In the genomic region with DNA sequence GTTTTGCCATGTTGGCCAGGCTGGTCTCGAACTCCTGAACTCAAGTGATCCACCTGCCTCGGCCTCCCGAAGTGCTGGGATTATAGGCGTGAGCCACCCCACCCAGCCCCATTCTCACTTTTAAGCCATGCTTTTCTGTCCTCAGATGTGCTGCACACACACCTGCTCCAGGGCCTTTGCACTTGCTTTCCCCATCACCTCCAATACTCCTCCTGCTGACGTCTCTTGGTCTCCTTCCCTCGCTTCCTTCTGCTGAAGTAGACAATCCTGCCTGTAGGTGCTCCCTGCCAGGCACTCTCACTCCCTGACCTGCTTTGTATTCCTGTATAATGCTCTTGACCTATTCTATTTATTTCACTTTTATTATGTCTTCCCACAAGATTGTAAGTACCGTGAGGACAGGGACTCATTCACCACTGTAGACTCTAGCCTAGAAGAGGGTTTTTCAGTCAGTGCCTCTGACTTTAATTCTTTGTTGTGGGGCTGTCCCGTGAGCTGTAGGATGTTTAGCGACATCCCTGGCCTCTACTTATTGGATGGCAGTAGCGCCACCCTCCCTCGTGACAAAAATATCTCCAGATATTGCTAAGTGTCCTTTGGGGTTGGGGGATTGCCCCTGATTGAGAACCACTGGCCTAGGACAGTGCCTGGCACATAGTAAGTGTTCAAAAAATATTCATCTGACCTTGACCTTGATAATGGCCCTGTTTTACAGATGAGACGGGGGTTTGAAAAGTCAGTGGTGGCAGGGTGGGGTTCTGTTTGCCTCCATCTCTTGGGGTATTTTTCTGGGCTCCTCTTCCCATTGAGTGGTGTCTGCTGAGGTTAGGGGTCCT, we compare ENCODE assay signal across 15 cellular contexts. TPM values are rescaled to one million over a fixed set of nuclear protein-coding genes. Genes with fewer than 3 reads are reported as not detected.
DNase-seq lines count a peak whose midpoint lies in the region; ATAC-seq lines count a peak whose summit lies in the region.
"Had no signal": no experiment of that assay in that cellular context is flagged by ENCODE, and none has a peak within 500 bp of the region (broad histone marks: within the 10 kb centered on the region; RNA-seq: fewer than 3 reads in every experiment).

No MANE protein-coding gene starts in this region.

- peak overlapping the region; percentile 80 for H3K4me3 Mint-ChIP-seq in activated T-cell treated with anti-CD3 and anti-CD28 coated beads, Interleukin-2, amount 50 U/mL, for 4 hours
- peak overlapping the region; percentile 45 to 92 (median 60) for H3K4me3 Mint-ChIP-seq in T-cell
- H3K4me3 Mint-ChIP-seq in dendritic cell treated with granulocyte-macrophage colony-stimulating factor and Interleukin-4, amounts not matched to agents 40 ng/mL and 50 ng/mL, for 4 days = peak overlapping the region; percentile 49
- H3K4me3 Mint-ChIP-seq in stimulated activated effector memory CD8-positive, alpha-beta T cell treated with anti-CD3 and anti-CD28 coated beads, Interleukin-12 subunit alpha, Interleukin-12 subunit beta, amount 100 ng/mL, for 72 hours = peak overlapping the region; percentile 100
- H3K4me3 Mint-ChIP-seq: type B pancreatic cell had no signal

- H3K27ac Mint-ChIP-seq in T-cell = peak overlapping the region; percentile 90 to 96
- H3K27ac Mint-ChIP-seq in dendritic cell treated with granulocyte-macrophage colony-stimulating factor and Interleukin-4, amounts not matched to agents 40 ng/mL and 50 ng/mL, for 4 days = peak overlapping the region; percentile 78
- H3K27ac Mint-ChIP-seq in stimulated activated effector memory CD8-positive, alpha-beta T cell treated with anti-CD3 and anti-CD28 coated beads, Interleukin-12 subunit alpha, Interleukin-12 subunit beta, amount 100 ng/mL, for 72 hours = peak overlapping the region; percentile 100
- H3K27ac Mint-ChIP-seq: type B pancreatic cell had no signal

- no peaks in the 10 kb centered on the region for H3K27me3 Mint-ChIP-seq in activated T-cell treated with anti-CD3 and anti-CD28 coated beads, Interleukin-2, amount 50 U/mL, for 4 hours (ENCODE audit: low read depth)
- no peaks in the 10 kb centered on the region for H3K27me3 Mint-ChIP-seq in T-cell
- H3K27me3 Mint-ChIP-seq in dendritic cell treated with granulocyte-macrophage colony-stimulating factor and Interleukin-4, amounts not matched to agents 40 ng/mL and 50 ng/mL, for 4 days = no peaks in the 10 kb centered on the region

- H3K4me1 Mint-ChIP-seq in activated T-cell treated with anti-CD3 and anti-CD28 coated beads, Interleukin-2, amount 50 U/mL, for 4 hours (ENCODE audit: low read depth) = peaks cover 85% of the 10 kb centered on the region
- peaks cover 74 to 87% (median 85%) of the 10 kb centered on the region in 3 donors for H3K4me1 Mint-ChIP-seq in T-cell
- peaks cover 94% of the 10 kb centered on the region for H3K4me1 Mint-ChIP-seq in dendritic cell treated with granulocyte-macrophage colony-stimulating factor and Interleukin-4, amounts not matched to agents 40 ng/mL and 50 ng/mL, for 4 days (ENCODE audit: low read depth)
- H3K4me1 Mint-ChIP-seq in stimulated activated effector memory CD8-positive, alpha-beta T cell treated with anti-CD3 and anti-CD28 coated beads, Interleukin-12 subunit alpha, Interleukin-12 subunit beta, amount 100 ng/mL, for 72 hours = peaks cover 85% of the 10 kb centered on the region

- peaks cover 38% of the 10 kb centered on the region for H3K36me3 Mint-ChIP-seq in activated T-cell treated with anti-CD3 and anti-CD28 coated beads, Interleukin-2, amount 50 U/mL, for 4 hours (ENCODE audit: insufficient read depth)
- H3K36me3 Mint-ChIP-seq in T-cell = peaks cover 20% of the 10 kb centered on the region
- peaks cover 73% of the 10 kb centered on the region for H3K36me3 Mint-ChIP-seq in dendritic cell treated with granulocyte-macrophage colony-stimulating factor and Interleukin-4, amounts not matched to agents 40 ng/mL and 50 ng/mL, for 4 days (ENCODE audit: low read depth)
- peaks cover 96% of the 10 kb centered on the region for H3K36me3 Mint-ChIP-seq in stimulated activated effector memory CD8-positive, alpha-beta T cell treated with anti-CD3 and anti-CD28 coated beads, Interleukin-12 subunit alpha, Interleukin-12 subunit beta, amount 100 ng/mL, for 72 hours
- H3K36me3 Mint-ChIP-seq: type B pancreatic cell had no signal

- CTCF ChIA-PET in T-cell (lab: Charles Lee) = no interaction called here

- DNase-seq in activated T-cell treated with anti-CD3 and anti-CD28 coated beads, Interleukin-2, amount 50 U/mL, for 4 hours = no peak
- no peak for DNase-seq in activated T-cell treated with anti-CD3 and anti-CD28 coated beads for 4 hours
- peak in 3 of 34 experiments; percentile 32 to 38 (median 37) for DNase-seq in T-cell
- no peak for DNase-seq in stimulated activated effector memory CD8-positive, alpha-beta T cell treated with anti-CD3 and anti-CD28 coated beads, Interleukin-12 subunit alpha, Interleukin-12 subunit beta, amount 100 ng/mL, for 72 hours (ENCODE audit: low spot score in 2 of 2)
- DNase-seq in GM03348 (ENCODE audit: low spot score) = no peak
- DNase-seq: brain microvascular endothelial cell, DMS 273 treated with DMSO at 0.1 percent for 48 hours, H7, mesendoderm, NCI-H345, PC-3 had no signal

- POLR2A ChIA-PET in T-cell (lab: Charles Lee) = interaction anchor here in 1 of 2 donors (0.9 kb wide), 1 partner anchor 24 kb away, joined by 5 read pairs; no protein-coding TSS in a partner anchor

- peak in 1 of 2 donors; percentile 10 for ATAC-seq in activated T-cell treated with anti-CD3 and anti-CD28 coated beads, Interleukin-2, amount 50 U/mL, for 4 hours
- no peak for ATAC-seq in T-cell (replicated peaks in 1 of 4)
- ATAC-seq in stimulated activated effector memory CD8-positive, alpha-beta T cell treated with anti-CD3 and anti-CD28 coated beads, Interleukin-12 subunit alpha, Interleukin-12 subunit beta, amount 100 ng/mL, for 72 hours = peak; percentile 65
- no peak for ATAC-seq in HG02884 (IDR thresholded peaks at IDR 0.05; ENCODE audit: unreplicated experiment)
- no peak for ATAC-seq in GM21786 (IDR thresholded peaks at IDR 0.05; ENCODE audit: unreplicated experiment)
- ATAC-seq: PC-3 had no signal

- peaks cover 5% of the 10 kb centered on the region for H3K9me3 Mint-ChIP-seq in activated T-cell treated with anti-CD3 and anti-CD28 coated beads, Interleukin-2, amount 50 U/mL, for 4 hours
- peaks cover 0 to 4% (median 0%) of the 10 kb centered on the region in 3 donors for H3K9me3 Mint-ChIP-seq in T-cell
- H3K9me3 Mint-ChIP-seq in dendritic cell treated with granulocyte-macrophage colony-stimulating factor and Interleukin-4, amounts not matched to agents 40 ng/mL and 50 ng/mL, for 4 days = no peaks in the 10 kb centered on the region
- peaks cover 3% of the 10 kb centered on the region for H3K9me3 Mint-ChIP-seq in stimulated activated effector memory CD8-positive, alpha-beta T cell treated with anti-CD3 and anti-CD28 coated beads, Interleukin-12 subunit alpha, Interleukin-12 subunit beta, amount 100 ng/mL, for 72 hours
- H3K9me3 Mint-ChIP-seq: type B pancreatic cell had no signal

- intact Hi-C loops in dendritic cell treated with granulocyte-macrophage colony-stimulating factor and Interleukin-4, amounts not matched to agents 40 ng/mL and 50 ng/mL, for 4 days (cut with micrococcal nuclease) = no loop called here

RNA-seq across cellular contexts. Expression of a gene that starts 4.6 kb away (rescaled TPM):
- total RNA-seq in activated T-cell treated with anti-CD3 and anti-CD28 coated beads, Interleukin-2, amount 50 U/mL, for 4 hours = 100 to 1,000 TPM; 218 to 255 (median 229) TPM
- 100 to 1,000 TPM in 2 of 5 donors, 10 to 100 TPM in 3; 55.0 to 130 (median 99.6) TPM for total RNA-seq in T-cell

RNA-seq across cellular contexts. Expression of a gene that starts 58.4 kb away (rescaled TPM):
- total RNA-seq in activated T-cell treated with anti-CD3 and anti-CD28 coated beads, Interleukin-2, amount 50 U/mL, for 4 hours = 10 to 100 TPM; 24.0 to 26.6 (median 26.5) TPM
- 10 to 100 TPM; 73.5 to 85.9 (median 75.8) TPM for total RNA-seq in T-cell

Comparison
In these comparisons a context has a peak if more than half of its experiments do, and no peak if none do; other contexts are left out.
1. H3K4me3 Mint-ChIP-seq: peak in every context shown above with its lines; median percentile 100 in stimulated activated effector memory CD8-positive, alpha-beta T cell treated with anti-CD3 and anti-CD28 coated beads, Interleukin-12 subunit alpha, Interleukin-12 subunit beta, amount 100 ng/mL, for 72 hours; 80 in activated T-cell treated with anti-CD3 and anti-CD28 coated beads, Interleukin-2, amount 50 U/mL, for 4 hours; 60 in T-cell; 49 in dendritic cell treated with granulocyte-macrophage colony-stimulating factor and Interleukin-4, amounts not matched to agents 40 ng/mL and 50 ng/mL, for 4 days.